Comparison of ENCODE assay signal across 16 cellular contexts in the genomic region with DNA sequence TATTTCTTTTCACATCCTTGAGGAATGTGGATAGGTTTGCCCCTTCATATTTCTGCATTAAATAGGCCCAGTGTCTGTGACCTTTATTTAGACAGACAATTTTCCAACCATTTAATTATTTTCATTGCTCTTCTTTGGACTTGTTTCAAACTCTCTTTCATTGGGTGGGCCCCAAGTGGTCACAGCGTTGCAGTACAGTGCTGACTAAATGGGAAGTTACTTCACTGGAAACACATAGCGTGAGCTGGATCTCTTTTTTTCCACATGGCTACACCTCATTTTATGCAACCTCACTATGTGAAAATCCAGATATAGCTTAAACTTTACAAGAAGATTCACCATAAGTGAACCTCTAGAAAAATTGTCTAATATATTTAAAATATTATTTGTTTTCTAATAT.
A peak's percentile ranks its signal among the peaks of the same experiment; 100 is the strongest.
DNase-seq lines count a peak whose midpoint lies in the region; ATAC-seq, FAIRE-seq and TF ChIP-seq lines count a peak whose summit lies in the region.
"Had no signal": no experiment of that assay in that cellular context is flagged by ENCODE, and none has a peak within 500 bp of the region (broad histone marks: within the 10 kb centered on the region; RNA-seq: fewer than 3 reads in every experiment).

No MANE protein-coding gene starts in this region.

- H3K4me1 ChIP-seq in kidney (ENCODE audit: control insufficient read depth in 1 of 2, insufficient read depth in 1 of 2, low read depth in 1 of 2, low read length in 2 of 2), result no peaks in the 10 kb centered on the region
- H3K4me1 ChIP-seq: gastrocnemius medialis had no signal

- DNase-seq in AG04450 (ENCODE audit: low read depth, low spot score) (no peak), HFF-Myc (ENCODE audit: extremely low read depth, low read depth) (peak; percentile 29), WTC11 (ENCODE audit: low spot score) (no peak), iris pigment epithelial cell (ENCODE audit: low read depth) (peak; percentile 29), substantia nigra (lab: John Stamatoyannopoulos, UW) (no peak), DMS153 (lab: John Stamatoyannopoulos, UW) (no peak), kidney (no peak)
- DNase-seq: activated CD8-positive, alpha-beta T cell treated with anti-CD3 and anti-CD28 coated beads for 36 hours; DND-41; gastrocnemius medialis; left colon; NCI-H2081; T-helper 1 cell had no signal

- H3K9ac ChIP-seq in kidney (ENCODE audit: low read length in 2 of 2), result no peak overlapping the region

- H3K4me3 ChIP-seq in AG04450 (ENCODE audit: low read depth, low read length) (no peak overlapping the region), HFF-Myc (replicated peaks; ENCODE audit: low read depth, low read length) (no peak overlapping the region), kidney (ENCODE audit: low read length in 2 of 2) (no peak overlapping the region)
- H3K4me3 ChIP-seq: gastrocnemius medialis, tibial nerve had no signal

- H3K4me3 Mint-ChIP-seq in WTC11, result no peak overlapping the region
- H3K4me3 Mint-ChIP-seq: activated CD8-positive, alpha-beta T cell treated with anti-CD3 and anti-CD28 coated beads for 36 hours; neural crest cell had no signal

- H3K27me3 ChIP-seq in AG04450 (ENCODE audit: control insufficient read depth, insufficient read depth, low read length), result no peaks in the 10 kb centered on the region
- H3K27me3 ChIP-seq: gastrocnemius medialis, tibial nerve had no signal

- no peak for FAIRE-seq in kidney (lab: Jason Lieb, UNC)

- peaks cover 11% of the 10 kb centered on the region for H3K4me1 Mint-ChIP-seq in WTC11

- no peaks in the 10 kb centered on the region for H3K9me3 ChIP-seq in AG04450 (ENCODE audit: control insufficient read depth, insufficient read depth, low read length)
- H3K9me3 ChIP-seq in kidney (ENCODE audit: control insufficient read depth in 1 of 2, low read length in 2 of 2), result no peaks in the 10 kb centered on the region
- H3K9me3 ChIP-seq: gastrocnemius medialis, tibial nerve had no signal

- intact Hi-C loops in kidney (cut with DNase I), result no loop called here

- H3K27ac ChIP-seq in AG04450 (ENCODE audit: low read depth, low read length) (no peak overlapping the region), substantia nigra (ENCODE audit: low read depth, low read length, poor library complexity, severe bottlenecking) (no peak overlapping the region), kidney (ENCODE audit: low read depth in 2 of 2, low read length in 2 of 2) (no peak overlapping the region)
- H3K27ac ChIP-seq: gastrocnemius medialis had no signal

- ATAC-seq in WTC11 (peak; percentile 30; the same call in 1 of the 2 replicates), HG02763 (IDR thresholded peaks at IDR 0.05; ENCODE audit: unreplicated experiment) (no peak)
- ATAC-seq: activated CD8-positive, alpha-beta T cell treated with anti-CD3 and anti-CD28 coated beads for 36 hours; gastrocnemius medialis; left colon had no signal

- no peak overlapping the region for H3K27ac Mint-ChIP-seq in WTC11
- H3K27ac Mint-ChIP-seq: activated CD8-positive, alpha-beta T cell treated with anti-CD3 and anti-CD28 coated beads for 36 hours had no signal

- POLR2A ChIA-PET in AG04450 (lab: Yijun Ruan, JAX) (no interaction called here), WTC11 (lab: Charles Lee) (no interaction called here)

- no peaks in the 10 kb centered on the region for H3K27me3 Mint-ChIP-seq in WTC11 (ENCODE audit: low read depth)
- H3K27me3 Mint-ChIP-seq: activated CD8-positive, alpha-beta T cell treated with anti-CD3 and anti-CD28 coated beads for 36 hours had no signal

- TF ChIP-seq CTCF in AG04450 (IDR thresholded peaks at IDR 0.05; ENCODE audit: low read depth, low read length) (peak; percentile 35), HFF-Myc (IDR thresholded peaks at IDR 0.05; ENCODE audit: low read depth, low read length, missing control alignments) (peak; percentile 20), WTC11 (IDR thresholded peaks at IDR 0.05) (no peak), kidney (IDR thresholded peaks at IDR 0.05; ENCODE audit: borderline replicate concordance, extremely low read depth, insufficient read depth) (no peak)

- CTCF ChIA-PET in AG04450 (lab: Charles Lee), result no interaction called here
- CTCF ChIA-PET in WTC11 (lab: Charles Lee), result no interaction called here

- H3K9me3 Mint-ChIP-seq in WTC11, result peaks cover 6% of the 10 kb centered on the region
- H3K9me3 Mint-ChIP-seq: activated CD8-positive, alpha-beta T cell treated with anti-CD3 and anti-CD28 coated beads for 36 hours had no signal

- no peaks in the 10 kb centered on the region for H3K36me3 Mint-ChIP-seq in WTC11

- no peaks in the 10 kb centered on the region for H3K36me3 ChIP-seq in kidney (ENCODE audit: control insufficient read depth in 1 of 2, insufficient read depth in 2 of 2, low read length in 2 of 2)
- H3K36me3 ChIP-seq: gastrocnemius medialis, tibial nerve had no signal

TF ChIP-seq in WTC11, 78 proteins besides CTCF, POLR2A, EP300 and RAD21 (continues in another document):
- TF ChIP-seq ZNF671 (CRISPR knock-in tag; IDR thresholded peaks at IDR 0.05) (no peak), TEAD4 (CRISPR knock-in tag; IDR thresholded peaks at IDR 0.05) (no peak), ZNF138 (CRISPR knock-in tag; conservative IDR thresholded peaks at IDR 0.05) (no peak), JUN (CRISPR knock-in tag; IDR thresholded peaks at IDR 0.05) (no peak), CREB1 (CRISPR knock-in tag; IDR thresholded peaks at IDR 0.05) (no peak), PRRX2 (CRISPR knock-in tag; IDR thresholded peaks at IDR 0.05) (no peak), EMX1 (CRISPR knock-in tag; IDR thresholded peaks at IDR 0.05) (no peak), ERG (CRISPR knock-in tag; IDR thresholded peaks at IDR 0.05) (no peak), FOXJ3 (CRISPR knock-in tag; IDR thresholded peaks at IDR 0.05; ENCODE audit: borderline replicate concordance) (no peak), CBFB (CRISPR knock-in tag; IDR thresholded peaks at IDR 0.05; ENCODE audit: low read depth) (no peak), SOX15 (CRISPR knock-in tag; IDR thresholded peaks at IDR 0.05) (no peak), GABPB1 (CRISPR knock-in tag; IDR thresholded peaks at IDR 0.05) (no peak), ZNF532 (CRISPR knock-in tag; IDR thresholded peaks at IDR 0.05; ENCODE audit: borderline replicate concordance) (no peak), ZNF219 (CRISPR knock-in tag; IDR thresholded peaks at IDR 0.05; ENCODE audit: borderline replicate concordance) (no peak)
- TF ChIP-seq, protein P1, sequence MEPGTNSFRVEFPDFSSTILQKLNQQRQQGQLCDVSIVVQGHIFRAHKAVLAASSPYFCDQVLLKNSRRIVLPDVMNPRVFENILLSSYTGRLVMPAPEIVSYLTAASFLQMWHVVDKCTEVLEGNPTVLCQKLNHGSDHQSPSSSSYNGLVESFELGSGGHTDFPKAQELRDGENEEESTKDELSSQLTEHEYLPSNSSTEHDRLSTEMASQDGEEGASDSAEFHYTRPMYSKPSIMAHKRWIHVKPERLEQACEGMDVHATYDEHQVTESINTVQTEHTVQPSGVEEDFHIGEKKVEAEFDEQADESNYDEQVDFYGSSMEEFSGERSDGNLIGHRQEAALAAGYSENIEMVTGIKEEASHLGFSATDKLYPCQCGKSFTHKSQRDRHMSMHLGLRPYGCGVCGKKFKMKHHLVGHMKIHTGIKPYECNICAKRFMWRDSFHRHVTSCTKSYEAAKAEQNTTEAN (CRISPR knock-in tag; IDR thresholded peaks at IDR 0.05), result no peak
- TF ChIP-seq, protein P2, sequence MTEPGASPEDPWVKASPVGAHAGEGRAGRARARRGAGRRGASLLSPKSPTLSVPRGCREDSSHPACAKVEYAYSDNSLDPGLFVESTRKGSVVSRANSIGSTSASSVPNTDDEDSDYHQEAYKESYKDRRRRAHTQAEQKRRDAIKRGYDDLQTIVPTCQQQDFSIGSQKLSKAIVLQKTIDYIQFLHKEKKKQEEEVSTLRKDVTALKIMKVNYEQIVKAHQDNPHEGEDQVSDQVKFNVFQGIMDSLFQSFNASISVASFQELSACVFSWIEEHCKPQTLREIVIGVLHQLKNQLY (CRISPR knock-in tag; IDR thresholded peaks at IDR 0.05), result no peak

Comparison
In these comparisons a context has a peak if more than half of its experiments do, and no peak if none do; other contexts are left out.
1. DNase-seq: peak in HFF-Myc (single experiment) and iris pigment epithelial cell (single experiment); none in AG04450 (single experiment), WTC11 (single experiment), substantia nigra (0 of 49), DMS153 (single experiment) and kidney (single experiment).
2. CTCF ChIP-seq: peak in AG04450 (single experiment) and HFF-Myc (single experiment); none in WTC11 (single experiment) and kidney (single experiment).